In genomic region chr11:96278039-96278897, GRCh38 we compare ENCODE assay signal across 12 cellular contexts.
DNase-seq lines count a peak whose midpoint lies in the region; ATAC-seq, FAIRE-seq and TF ChIP-seq lines count a peak whose summit lies in the region.
"Had no signal": no experiment of that assay in that cellular context is flagged by ENCODE, and none has a peak within 500 bp of the region (broad histone marks: within the 10 kb centered on the region; RNA-seq: fewer than 3 reads in every experiment).

No MANE protein-coding gene starts in this region.

- TF ChIP-seq CTCF in K562 (IDR thresholded peaks at IDR 0.05 in 2 of 3, conservative IDR thresholded peaks at IDR 0.05 in 1 of 3; ENCODE audit: insufficient read depth in 2 of 3, low read depth in 1 of 3, low read length in 3 of 3) = no peak
- no peak for TF ChIP-seq CTCF in OCI-LY7 (conservative IDR thresholded peaks at IDR 0.05; ENCODE audit: low read length)

- BruUV-seq in K562 (replicated peaks; lab: Mats Ljungman, UMichigan) (no TSS peak), OCI-LY7 (replicated peaks; lab: Mats Ljungman, UMichigan) (no TSS peak)

- H3K27ac ChIP-seq in K562 (ENCODE audit: extremely low read depth, low read depth, low read length) (peak overlapping the region; percentile 62; the same call in 1 of the 3 replicates), OCI-LY7 (ENCODE audit: low read depth, low read length, poor library complexity, severe bottlenecking) (no peak overlapping the region)
- H3K27ac ChIP-seq: testis had no signal

- H4K20me1 ChIP-seq in K562 (replicated peaks; ENCODE audit: control insufficient read depth, insufficient read depth, low read length) (no peaks in the 10 kb centered on the region), OCI-LY7 (ENCODE audit: insufficient read depth, low read length) (no peaks in the 10 kb centered on the region)

- no peak for FAIRE-seq in K562 (lab: Jason Lieb, UNC)
- FAIRE-seq: endometrium had no signal

- in situ Hi-C loops in K562 (cut with MboI) = no loop called here

- H3K9me3 ChIP-seq in K562 (replicated peaks; ENCODE audit: control insufficient read depth, insufficient read depth, low read depth, low read length) (no peaks in the 10 kb centered on the region), OCI-LY7 (ENCODE audit: low read length) (no peaks in the 10 kb centered on the region)
- H3K9me3 ChIP-seq: testis had no signal

- H3K36me3 ChIP-seq in K562 (ENCODE audit: control insufficient read depth, insufficient read depth, low read length) = no peaks in the 10 kb centered on the region
- no peaks in the 10 kb centered on the region for H3K36me3 ChIP-seq in OCI-LY7 (ENCODE audit: insufficient read depth, low read length)

- no peak overlapping the region for H3K9ac ChIP-seq in K562 (ENCODE audit: insufficient read depth in 1 of 2, low read depth in 2 of 2, low read length in 2 of 2)

- H3K4me3 ChIP-seq in K562 (no peak overlapping the region), OCI-LY7 (ENCODE audit: low read depth, low read length, poor library complexity, severe bottlenecking) (no peak overlapping the region)
- H3K4me3 ChIP-seq: lung, testis had no signal

- H3K27me3 ChIP-seq in K562 (ENCODE audit: control insufficient read depth in 2 of 2, insufficient read depth in 2 of 2, low read length in 2 of 2) = no peaks in the 10 kb centered on the region
- H3K27me3 ChIP-seq: testis had no signal

- intact Hi-C loops in K562 (cut with micrococcal nuclease) (loop anchor here (5.0 kb wide), 1 partner anchor 64 kb away; the partner anchor contains the start of gene MAML2), OCI-LY7 (cut with micrococcal nuclease; ENCODE audit: unreplicated experiment) (no loop called here)

- no peaks in the 10 kb centered on the region for H3K9me1 ChIP-seq in K562 (ENCODE audit: control insufficient read depth, insufficient read depth, low read length)

- DNase-seq in COR-L47 (lab: John Stamatoyannopoulos, UW) (peak; percentile 26), M059J (ENCODE audit: low read depth) (peak; percentile 49), K562 (ENCODE audit: extremely low read depth in 1 of 4, low spot score in 3 of 4) (no peak), ureter (ENCODE audit: low spot score) (no peak), OCI-LY7 (ENCODE audit: low spot score) (no peak), NCI-H1930 (lab: John Stamatoyannopoulos, UW) (no peak)
- peak in 1 of 10 donors; percentile 30 for DNase-seq in naive thymus-derived CD8-positive, alpha-beta T cell
- DNase-seq in activated naive CD4-positive, alpha-beta T cell treated with Interleukin-2 at 50 U/mL for 16 hours = no peak
- DNase-seq: NCI-H1436, testis had no signal

- peaks cover 0 to 34% (median 6%) of the 10 kb centered on the region in 3 donors for H3K36me3 Mint-ChIP-seq in naive thymus-derived CD8-positive, alpha-beta T cell

- H3K9me3 Mint-ChIP-seq in naive thymus-derived CD8-positive, alpha-beta T cell = no peaks in the 10 kb centered on the region

- H3K9me2 ChIP-seq in OCI-LY7 (ENCODE audit: insufficient read depth, low read length) = no peaks in the 10 kb centered on the region

- H3K4me2 ChIP-seq in K562 (ENCODE audit: insufficient read depth, low read length) (0 out of 2 replicates have a peak overlapping the region, but pooled peaks have one; percentile 13), OCI-LY7 (ENCODE audit: low read length) (no peak overlapping the region)

- CTCF ChIA-PET in K562 (lab: Yijun Ruan, JAX; ENCODE audit: low intra/inter-chr PET ratio) (no interaction called here), OCI-LY7 (lab: Charles Lee; ENCODE audit: unreplicated experiment) (interaction anchor here (0.5 kb wide), 1 partner anchor 17 kb away, joined by 3 read pairs; no protein-coding TSS in a partner anchor)

- no peak for TF ChIP-seq EP300 in K562 (IDR thresholded peaks at IDR 0.05; ENCODE audit: low read length)

- H3K27me3 Mint-ChIP-seq in naive thymus-derived CD8-positive, alpha-beta T cell = no peaks in the 10 kb centered on the region

- H3K4me3 Mint-ChIP-seq in naive thymus-derived CD8-positive, alpha-beta T cell = peak overlapping the region in 9 of 10 donors; percentile 5 to 70 (median 52)

- peak overlapping the region; percentile 13 to 87 (median 73) for H3K27ac Mint-ChIP-seq in naive thymus-derived CD8-positive, alpha-beta T cell

- WGBS in K562 (ENCODE audit: insufficient coverage, low coverage, missing lambda C conversion rate) = 72% methylated on average over 5 of the region's 6 CpGs

- H3K79me2 ChIP-seq in K562 (ENCODE audit: control insufficient read depth, insufficient read depth, low read length) (no peaks in the 10 kb centered on the region; the same call in 2 of the 3 replicates), OCI-LY7 (ENCODE audit: insufficient read depth, low read depth, low read length) (no peaks in the 10 kb centered on the region)

- no peak for TF ChIP-seq RAD21 in K562 (CRISPR knock-in tag; conservative IDR thresholded peaks at IDR 0.05 in 1 of 2, IDR thresholded peaks at IDR 0.05 in 1 of 2)

- POLR2A ChIA-PET in K562 (lab: Yijun Ruan, JAX) = interaction anchor here (1.1 kb wide), 1 partner anchor 22 kb away, joined by 3 read pairs; no protein-coding TSS in a partner anchor
- POLR2A ChIA-PET in naive thymus-derived CD8-positive, alpha-beta T cell (lab: Charles Lee) = interaction anchor here (0.6 to 1.3 kb wide), 4 partner anchors 8 to 1211 kb away, joined by 3 to 7 read pairs (median 4); no protein-coding TSS in a partner anchor
- POLR2A ChIA-PET in OCI-LY7 (lab: Charles Lee) = interaction anchor here (0.6 to 1.3 kb wide), 3 partner anchors 8 to 239 kb away, joined by 3 read pairs; no protein-coding TSS in a partner anchor

- peak; percentile 10; the same call in 2 of the 3 replicates for ATAC-seq in K562
- ATAC-seq in naive thymus-derived CD8-positive, alpha-beta T cell = peak; percentile 70 to 78

- no peak for TF ChIP-seq POLR2A in K562 (conservative IDR thresholded peaks at IDR 0.05)

- H3K4me1 ChIP-seq in K562 (replicated peaks in 1 of 2; ENCODE audit: control insufficient read depth in 2 of 2, insufficient read depth in 2 of 2, low read length in 2 of 2) = peaks cover 4 to 41% of the 10 kb centered on the region in 2 experiments
- H3K4me1 ChIP-seq in OCI-LY7 (ENCODE audit: insufficient read depth, low read length, poor library complexity, severe bottlenecking) = no peaks in the 10 kb centered on the region
- H3K4me1 ChIP-seq: testis had no signal

- peaks cover 29 to 73% (median 64%) of the 10 kb centered on the region in 4 donors for H3K4me1 Mint-ChIP-seq in naive thymus-derived CD8-positive, alpha-beta T cell

- H2AFZ ChIP-seq in K562 (ENCODE audit: low read depth, low read length) (no peak overlapping the region), OCI-LY7 (ENCODE audit: low read length) (no peak overlapping the region)

TF ChIP-seq in K562, 482 proteins besides CTCF, POLR2A, EP300 and RAD21 (continues in another document):
- TF ChIP-seq PHB2 (IDR thresholded peaks at IDR 0.05; ENCODE audit: low read depth) (no peak), ATF3 (IDR thresholded peaks at IDR 0.05) (peak; percentile 50; the same call in 1 of the 2 replicates), ATF3 (CRISPR knock-in tag; conservative IDR thresholded peaks at IDR 0.05) (no peak), SMARCC2 (IDR thresholded peaks at IDR 0.05; ENCODE audit: low read depth) (no peak), PBX2 (CRISPR knock-in tag; IDR thresholded peaks at IDR 0.05; ENCODE audit: low read depth) (no peak), PBX2 (tag; conservative IDR thresholded peaks at IDR 0.05; ENCODE audit: low read depth) (peak; percentile 56), PML (IDR thresholded peaks at IDR 0.05; ENCODE audit: low read length) (no peak), HMBOX1 (IDR thresholded peaks at IDR 0.05) (peak; percentile 49), FOSL1 (tag; conservative IDR thresholded peaks at IDR 0.05) (peak; percentile 42; the same call in 1 of the 2 replicates), ZNF316 (IDR thresholded peaks at IDR 0.05) (no peak), JUND (IDR thresholded peaks at IDR 0.05; ENCODE audit: borderline replicate concordance, low read depth, low read length) (0 out of 2 replicates have a peak, but pooled peaks have one; percentile 41), JUND (tag; IDR thresholded peaks at IDR 0.05; ENCODE audit: borderline replicate concordance, low read depth, low read length) (peak; percentile 46; the same call in 1 of the 3 replicates)

Comparison
In these comparisons a context has a peak if more than half of its experiments do, and no peak if none do; other contexts are left out.
1. DNase-seq: peak in COR-L47 (single experiment) and M059J (single experiment); none in K562 (0 of 4), ureter (single experiment), OCI-LY7 (single experiment), NCI-H1930 (0 of 2) and activated naive CD4-positive, alpha-beta T cell treated with Interleukin-2 at 50 U/mL for 16 hours (single experiment).